Comparison of ENCODE assay signal across 36 cellular contexts in genomic region chr6:27208042-27208441, GRCh38. TPM values are rescaled to one million over a fixed set of nuclear protein-coding genes. Genes with fewer than 3 reads are reported as not detected.
"Had no signal": no experiment of that assay in that cellular context is flagged by ENCODE, and none has a peak within 500 bp of the region (broad histone marks: within the 10 kb centered on the region; RNA-seq: fewer than 3 reads in every experiment).

No MANE protein-coding gene starts in this region.

- H3K9me3 ChIP-seq: esophagus muscularis mucosa, gastrocnemius medialis, heart left ventricle had no signal

- H3K27ac Mint-ChIP-seq: activated CD4-positive, alpha-beta memory T cell treated with anti-CD3 and anti-CD28 coated beads for 36 hours; activated CD4-positive, alpha-beta T cell treated with anti-CD3 and anti-CD28 coated beads for 36 hours; activated CD4-positive, alpha-beta T cell treated with anti-CD3 and anti-CD28 coated beads, Interleukin-2, amount 10 ng/mL, durations not matched to agents 24 days and 14 days; activated CD8-positive, alpha-beta memory T cell treated with anti-CD3 and anti-CD28 coated beads, Interleukin-2, amount 10 ng/mL, durations not matched to agents 7 days and 5 days; activated CD8-positive, alpha-beta T cell treated with anti-CD3 and anti-CD28 coated beads, Interleukin-2, amount 10 ng/mL, durations not matched to agents 7 days and 5 days; activated naive CD4-positive, alpha-beta T cell treated with anti-CD3 and anti-CD28 coated beads, Interleukin-2, amount 10 ng/mL, durations not matched to agents 7 days and 5 days; activated naive CD4-positive, alpha-beta T cell treated with anti-CD3 and anti-CD28 coated beads, Interleukin-2, amount 50 U/mL, for 72 hours; activated naive CD8-positive, alpha-beta T cell treated with anti-CD3 and anti-CD28 coated beads, Interleukin-2, amount 10 ng/mL, durations not matched to agents 7 days and 5 days; activated T-cell treated with anti-CD3 and anti-CD28 coated beads, Interleukin-2, amount 50 U/mL, for 24 hours; activated T-cell treated with anti-CD3 and anti-CD28 coated beads, Interleukin-2, amount 50 U/mL, for 72 hours; dendritic cell treated with granulocyte-macrophage colony-stimulating factor and Interleukin-4, amounts not matched to agents 40 ng/mL and 50 ng/mL, for 4 days; T-helper 17 cell; T-helper 2 cell treated with Interferon-gamma antibody and Interleukin-4, amounts not matched to agents 5 μg/mL and 100 μg/mL, for 36 hours had no signal

- H3K4me1 ChIP-seq: foreskin keratinocyte, gastrocnemius medialis had no signal

- H3K4me3 Mint-ChIP-seq: activated CD4-positive, alpha-beta memory T cell treated with anti-CD3 and anti-CD28 coated beads for 36 hours; activated CD4-positive, alpha-beta T cell treated with anti-CD3 and anti-CD28 coated beads for 36 hours; activated CD4-positive, alpha-beta T cell treated with anti-CD3 and anti-CD28 coated beads, Interleukin-2, amount 10 ng/mL, durations not matched to agents 24 days and 14 days; activated CD8-positive, alpha-beta memory T cell treated with anti-CD3 and anti-CD28 coated beads, Interleukin-2, amount 10 ng/mL, durations not matched to agents 7 days and 5 days; activated CD8-positive, alpha-beta T cell treated with anti-CD3 and anti-CD28 coated beads, Interleukin-2, amount 10 ng/mL, durations not matched to agents 7 days and 5 days; activated naive CD4-positive, alpha-beta T cell treated with anti-CD3 and anti-CD28 coated beads, Interleukin-2, amount 10 ng/mL, durations not matched to agents 7 days and 5 days; activated naive CD8-positive, alpha-beta T cell treated with anti-CD3 and anti-CD28 coated beads, Interleukin-2, amount 10 ng/mL, durations not matched to agents 7 days and 5 days; activated T-cell treated with anti-CD3 and anti-CD28 coated beads, Interleukin-2, amount 50 U/mL, for 24 hours; activated T-cell treated with anti-CD3 and anti-CD28 coated beads, Interleukin-2, amount 50 U/mL, for 72 hours; central memory CD8-positive, alpha-beta T cell; dendritic cell treated with granulocyte-macrophage colony-stimulating factor and Interleukin-4, amounts not matched to agents 40 ng/mL and 50 ng/mL, for 4 days; T-helper 17 cell; T-helper 2 cell treated with Interferon-gamma antibody and Interleukin-4, amounts not matched to agents 5 μg/mL and 100 μg/mL, for 36 hours had no signal

- DNase-seq: activated CD4-positive, alpha-beta memory T cell treated with anti-CD3 and anti-CD28 coated beads for 36 hours; activated CD4-positive, alpha-beta T cell treated with anti-CD3 and anti-CD28 coated beads for 36 hours; activated CD4-positive, alpha-beta T cell treated with anti-CD3 and anti-CD28 coated beads, Interleukin-2, amount 10 ng/mL, durations not matched to agents 24 days and 14 days; activated CD4-positive, CD25-positive, alpha-beta regulatory T cell; activated CD4-positive, CD25-positive, alpha-beta regulatory T cell treated with anti-CD3 and anti-CD28 coated beads, Interleukin-2, amount 50 U/mL, for 72 hours; activated CD8-positive, alpha-beta memory T cell treated with anti-CD3 and anti-CD28 coated beads, Interleukin-2, amount 10 ng/mL, durations not matched to agents 7 days and 5 days; activated CD8-positive, alpha-beta memory T cell treated with anti-CD3 and anti-CD28 coated beads, Interleukin-2, amount 50 U/mL, for 4 hours; activated CD8-positive, alpha-beta T cell treated with anti-CD3 and anti-CD28 coated beads, Interleukin-2, amount 10 ng/mL, durations not matched to agents 7 days and 5 days; activated gamma-delta T cell; activated naive CD4-positive, alpha-beta T cell; activated naive CD4-positive, alpha-beta T cell treated with anti-CD3 and anti-CD28 coated beads, Interleukin-2, amount 10 ng/mL, durations not matched to agents 7 days and 5 days; activated naive CD8-positive, alpha-beta T cell treated with anti-CD3 and anti-CD28 coated beads, Interleukin-2, amount 10 ng/mL, durations not matched to agents 7 days and 5 days; activated T-cell treated with anti-CD3 and anti-CD28 coated beads, Interleukin-2, amount 50 U/mL, for 24 hours; activated T-cell treated with anti-CD3 and anti-CD28 coated beads, Interleukin-2, amount 50 U/mL, for 72 hours; amniotic stem cell; anterior cingulate cortex; brain microvascular endothelial cell; dorsolateral prefrontal cortex; effector memory CD4-positive, alpha-beta T cell; erythroblast; foreskin keratinocyte; gastrocnemius medialis; glutamatergic neuron; heart left ventricle; T-helper 1 cell; T-helper 17 cell; T1000; WERI-Rb-1 had no signal

- H3K27me3 ChIP-seq: brain microvascular endothelial cell had no signal

- H3K36me3 Mint-ChIP-seq: activated CD4-positive, alpha-beta memory T cell treated with anti-CD3 and anti-CD28 coated beads for 36 hours had no signal

- H3K9me3 Mint-ChIP-seq: activated CD4-positive, alpha-beta memory T cell treated with anti-CD3 and anti-CD28 coated beads for 36 hours; activated naive CD4-positive, alpha-beta T cell treated with anti-CD3 and anti-CD28 coated beads, Interleukin-2, amount 50 U/mL, for 72 hours; activated T-cell treated with anti-CD3 and anti-CD28 coated beads, Interleukin-2, amount 50 U/mL, for 24 hours; activated T-cell treated with anti-CD3 and anti-CD28 coated beads, Interleukin-2, amount 50 U/mL, for 72 hours; central memory CD8-positive, alpha-beta T cell had no signal

- H3K4me3 ChIP-seq: coronary artery, dorsolateral prefrontal cortex, esophagus muscularis mucosa, gastrocnemius medialis, heart left ventricle had no signal

- H3K4me1 Mint-ChIP-seq: T-helper 17 cell had no signal

- H3K36me3 ChIP-seq: brain microvascular endothelial cell, esophagus muscularis mucosa, gastrocnemius medialis, heart left ventricle, WERI-Rb-1 had no signal

- ATAC-seq: activated CD4-positive, alpha-beta T cell treated with anti-CD3 and anti-CD28 coated beads for 36 hours; activated CD8-positive, alpha-beta memory T cell treated with anti-CD3 and anti-CD28 coated beads, Interleukin-2, amount 10 ng/mL, durations not matched to agents 7 days and 5 days; activated CD8-positive, alpha-beta T cell treated with anti-CD3 and anti-CD28 coated beads, Interleukin-2, amount 10 ng/mL, durations not matched to agents 7 days and 5 days; activated naive CD4-positive, alpha-beta T cell treated with anti-CD3 and anti-CD28 coated beads, Interleukin-2, amount 50 U/mL, for 72 hours; activated T-cell treated with anti-CD3 and anti-CD28 coated beads, Interleukin-2, amount 50 U/mL, for 72 hours; foreskin keratinocyte; gastrocnemius medialis; heart left ventricle; T-helper 17 cell had no signal

- H3K27ac ChIP-seq: brain microvascular endothelial cell, coronary artery, dorsolateral prefrontal cortex, esophagus muscularis mucosa, foreskin keratinocyte, gastrocnemius medialis, heart left ventricle, WERI-Rb-1 had no signal

RNA-seq across cellular contexts. Expression of gene PRSS16, which starts 39.5 kb away (rescaled TPM):
- total RNA-seq: activated CD4-positive, alpha-beta T cell treated with anti-CD3 and anti-CD28 coated beads, Interleukin-2, amount 10 ng/mL, durations not matched to agents 24 days and 14 days; cardiac septum; cerebellum; esophagus muscularis mucosa; gastrocnemius medialis had no signal
- polyA plus RNA-seq: heart left ventricle had no signal
